25 cellular contexts compared by ENCODE assay signal in the genomic region with DNA sequence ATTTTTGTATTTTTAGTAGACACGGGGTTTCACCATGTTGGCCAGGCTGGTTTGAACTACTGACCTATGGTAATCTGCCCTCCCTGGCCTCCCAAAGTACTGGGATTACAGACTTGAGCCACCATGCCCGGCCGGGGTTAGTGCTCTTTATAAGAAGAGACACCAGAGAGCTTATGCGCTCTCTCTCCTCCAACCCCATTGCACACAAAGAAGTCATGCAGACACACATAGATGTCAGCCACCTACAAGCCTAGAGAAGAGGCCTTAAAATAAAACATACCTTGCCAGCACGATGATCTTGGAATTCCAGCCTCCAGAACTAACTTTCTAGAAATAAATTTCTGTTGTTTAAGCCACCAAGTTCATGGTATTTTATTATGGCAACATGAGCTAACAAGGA. TPM values are rescaled to one million over a fixed set of nuclear protein-coding genes. Genes with fewer than 3 reads are reported as not detected.
A peak's percentile ranks its signal among the peaks of the same experiment; 100 is the strongest.
DNase-seq lines count a peak whose midpoint lies in the region; TF ChIP-seq lines count a peak whose summit lies in the region.
"Had no signal": no experiment of that assay in that cellular context is flagged by ENCODE, and none has a peak within 500 bp of the region (broad histone marks: within the 10 kb centered on the region; RNA-seq: fewer than 3 reads in every experiment).

No MANE protein-coding gene starts in this region.

- peaks cover 72% of the 10 kb centered on the region for H3K36me3 Mint-ChIP-seq in activated T-cell treated with anti-CD3 and anti-CD28 coated beads, Interleukin-2, amount 50 U/mL, for 24 hours (ENCODE audit: low read depth)
- H3K36me3 Mint-ChIP-seq in H9 (ENCODE audit: insufficient read depth in 1 of 3, low read depth in 3 of 3) = peaks cover 4 to 18% (median 10%) of the 10 kb centered on the region in 3 experiments; a peak in 6 of 7 replicates

- in situ Hi-C loops in HAP-1 (cut with MboI; ENCODE audit: low sequenced_read_pairs) (no loop called here), mammary epithelial cell (cut with MboI; ENCODE audit: low sequenced_read_pairs in 2 of 2) (no loop called here)

- H3K27ac Mint-ChIP-seq in activated T-cell treated with anti-CD3 and anti-CD28 coated beads, Interleukin-2, amount 50 U/mL, for 24 hours = peak overlapping the region; percentile 10
- H3K27ac Mint-ChIP-seq in H9 = peak overlapping the region in 2 of 3 experiments; percentile 30 to 59; a peak in 2 of 7 replicates
- H3K27ac Mint-ChIP-seq: CD14-positive monocyte had no signal

- no peaks in the 10 kb centered on the region for H3K27me3 Mint-ChIP-seq in activated T-cell treated with anti-CD3 and anti-CD28 coated beads, Interleukin-2, amount 50 U/mL, for 24 hours
- no peaks in the 10 kb centered on the region for H3K27me3 Mint-ChIP-seq in H9 (ENCODE audit: low read depth)
- H3K27me3 Mint-ChIP-seq: CD4-positive, alpha-beta memory T cell; CD4-positive, CD25-positive, alpha-beta regulatory T cell; CD8-positive, alpha-beta memory T cell had no signal

- intact Hi-C loops in esophagus muscularis mucosa (cut with DNase I) = no loop called here
- intact Hi-C loops in mammary epithelial cell (cut with micrococcal nuclease) = no loop called here

- H3K4me3 ChIP-seq in esophagus muscularis mucosa = no peak overlapping the region
- H3K4me3 ChIP-seq in HAP-1 = no peak overlapping the region
- no peak overlapping the region for H3K4me3 ChIP-seq in mammary epithelial cell (replicated peaks in 1 of 3; ENCODE audit: insufficient read depth in 1 of 3, low read depth in 2 of 3, low read length in 3 of 3)
- H3K4me3 ChIP-seq in foreskin fibroblast (ENCODE audit: low read depth in 1 of 2, low read length in 2 of 2) = no peak overlapping the region
- H3K4me3 ChIP-seq: BLaER1, GM12878 had no signal

- H3K14ac ChIP-seq in H9 (ENCODE audit: insufficient read depth, low read length) = no peak overlapping the region

- H2BK5ac ChIP-seq in H9 (ENCODE audit: insufficient read length, low read length) = no peak overlapping the region

- H3K4me1 Mint-ChIP-seq in activated T-cell treated with anti-CD3 and anti-CD28 coated beads, Interleukin-2, amount 50 U/mL, for 24 hours (ENCODE audit: low read depth) = peaks cover 7% of the 10 kb centered on the region
- peaks cover 21 to 28% of the 10 kb centered on the region in 2 experiments for H3K4me1 Mint-ChIP-seq in H9
- H3K4me1 Mint-ChIP-seq: CD14-positive monocyte had no signal

- H3K9ac ChIP-seq in H9 (ENCODE audit: extremely low read depth, insufficient read length, low read length) (no peak overlapping the region), mammary epithelial cell (ENCODE audit: insufficient read depth, low read length) (no peak overlapping the region)
- H3K9ac ChIP-seq: BLaER1 had no signal

- CTCF ChIA-PET in mammary epithelial cell (lab: Charles Lee; ENCODE audit: low non-redundant PET) = no interaction called here

- no peak overlapping the region for H2AK5ac ChIP-seq in H9 (ENCODE audit: insufficient read length, low read length)

- H2BK12ac ChIP-seq in H9 (ENCODE audit: insufficient read length, low read depth, low read length) = no peak overlapping the region

- no peak overlapping the region for H4K8ac ChIP-seq in H9 (replicated peaks; ENCODE audit: insufficient read length, low read depth, low read length)

- H3K79me2 ChIP-seq in H9 (ENCODE audit: insufficient read depth, low read length) (no peaks in the 10 kb centered on the region), mammary epithelial cell (ENCODE audit: insufficient read depth, low read length) (no peaks in the 10 kb centered on the region)

- H3K4me2 ChIP-seq in H9 (ENCODE audit: insufficient read depth, insufficient read length, low read length) (no peak overlapping the region), mammary epithelial cell (ENCODE audit: insufficient read depth, low read depth, low read length) (no peak overlapping the region)
- H3K4me2 ChIP-seq: BLaER1 had no signal

- H3K18ac ChIP-seq in H9 (ENCODE audit: insufficient read length, low read depth, low read length) = no peak overlapping the region

- TF ChIP-seq CTCF in H9 (conservative IDR thresholded peaks at IDR 0.05) (no peak), esophagus muscularis mucosa (IDR thresholded peaks at IDR 0.05) (no peak), mammary epithelial cell (conservative IDR thresholded peaks at IDR 0.05 in 1 of 2, IDR thresholded peaks at IDR 0.05 in 1 of 2; ENCODE audit: extremely low read depth in 1 of 2, insufficient read depth in 1 of 2, low read depth in 1 of 2, low read length in 2 of 2) (no peak), foreskin fibroblast (IDR thresholded peaks at IDR 0.05; ENCODE audit: low read depth, low read length) (no peak)

- H2BK15ac ChIP-seq in H9 (ENCODE audit: low read depth, low read length) = no peak overlapping the region

- dilution Hi-C loops in mammary epithelial cell (cut with HindIII; ENCODE audit: low sequenced_read_pairs) = no loop called here

- no peaks in the 10 kb centered on the region for H3K9me3 ChIP-seq in H9 (ENCODE audit: control insufficient read depth, low read depth, low read length)
- H3K9me3 ChIP-seq in esophagus muscularis mucosa = no peaks in the 10 kb centered on the region
- H3K9me3 ChIP-seq in HAP-1 = no peaks in the 10 kb centered on the region
- no peaks in the 10 kb centered on the region for H3K9me3 ChIP-seq in mammary epithelial cell (replicated peaks; ENCODE audit: insufficient read depth, low read length)
- H3K9me3 ChIP-seq: BE2C, BLaER1 had no signal

- no peak for DNase-seq in activated T-cell treated with anti-CD3 and anti-CD28 coated beads, Interleukin-2, amount 50 U/mL, for 24 hours
- no peak for DNase-seq in activated T-cell treated with anti-CD3 and anti-CD28 coated beads, Interleukin-2, amount 50 U/mL, for 1 hour
- DNase-seq in H9 (no peak), esophagus muscularis mucosa (ENCODE audit: extremely low spot score) (no peak), HAP-1 (ENCODE audit: low spot score in 2 of 2) (no peak), mammary epithelial cell (no peak), foreskin fibroblast (no peak)
- DNase-seq: 8988T; ACHN; BE2C; C1 segment of cervical spinal cord; CD4-positive, alpha-beta memory T cell; CD4-positive, CD25-positive, alpha-beta regulatory T cell; CD8-positive, alpha-beta memory T cell; COR-L47; DMS 273 treated with DMSO at 0.1 percent for 48 hours; DMS153; DMS53; DMS79; DND-41; EL; GDM1 had no signal

- H2BK120ac ChIP-seq in H9 (ENCODE audit: low read depth, low read length, poor library complexity, severe bottlenecking) = no peak overlapping the region

- H2AFZ ChIP-seq in H9 (ENCODE audit: low read length) (no peak overlapping the region), mammary epithelial cell (ENCODE audit: low read depth, low read length) (no peak overlapping the region)

- no CpG with 5 or more reads among the region's 5 CpGs for WGBS in H9 (ENCODE audit: extremely low coverage, insufficient read length, low lambda C conversion rate)
- WGBS in esophagus muscularis mucosa = 84% methylated on average over 5 of the region's 5 CpGs
- 100% methylated on average over 5 of the region's 5 CpGs for WGBS in mammary epithelial cell (ENCODE audit: low coverage, missing lambda C conversion rate)

- H3T11ph ChIP-seq in H9 (ENCODE audit: low read length) = no peak overlapping the region

- H4K5ac ChIP-seq in H9 (ENCODE audit: insufficient read length, low read depth, low read length) = no peak overlapping the region

- H4K20me1 ChIP-seq in H9 (ENCODE audit: control insufficient read depth, insufficient read depth, insufficient read length) = no peaks in the 10 kb centered on the region
- no peaks in the 10 kb centered on the region for H4K20me1 ChIP-seq in mammary epithelial cell (ENCODE audit: insufficient read depth, low read length)
- H4K20me1 ChIP-seq: BLaER1 had no signal

- H3K27ac ChIP-seq in H9 (ENCODE audit: insufficient read length, low read depth, low read length) (no peak overlapping the region), esophagus muscularis mucosa (replicated peaks in 1 of 4) (peak overlapping the region in 3 of 4 donors; percentile 5 to 37 (median 23)), mammary epithelial cell (ENCODE audit: insufficient read depth, low read depth, low read length) (no peak overlapping the region)
- H3K27ac ChIP-seq: BLaER1 had no signal

- no peak overlapping the region for H3K23ac ChIP-seq in H9 (ENCODE audit: insufficient read length, low read depth, low read length)

- H3K27me3 ChIP-seq in H9 (ENCODE audit: insufficient read depth, low read length) (no peaks in the 10 kb centered on the region), esophagus muscularis mucosa (no peaks in the 10 kb centered on the region), HAP-1 (ENCODE audit: low read depth) (no peaks in the 10 kb centered on the region), mammary epithelial cell (ENCODE audit: insufficient read depth, low read length) (no peaks in the 10 kb centered on the region)
- H3K27me3 ChIP-seq: BE2C, BLaER1 had no signal

- H3K56ac ChIP-seq in H9 (ENCODE audit: insufficient read length, low read depth, low read length) = no peak overlapping the region

- H3K9me3 Mint-ChIP-seq in activated T-cell treated with anti-CD3 and anti-CD28 coated beads, Interleukin-2, amount 50 U/mL, for 24 hours = no peaks in the 10 kb centered on the region
- H3K9me3 Mint-ChIP-seq in H9 = no peaks in the 10 kb centered on the region
- H3K9me3 Mint-ChIP-seq: CD14-positive monocyte; CD4-positive, alpha-beta memory T cell; CD4-positive, CD25-positive, alpha-beta regulatory T cell; CD8-positive, alpha-beta memory T cell had no signal

- H3K36me3 ChIP-seq in esophagus muscularis mucosa = peaks cover 0 to 21% (median 3%) of the 10 kb centered on the region in 4 donors
- H3K36me3 ChIP-seq in HAP-1 (replicated peaks) = peaks cover 4% of the 10 kb centered on the region
- peaks cover 16% of the 10 kb centered on the region for H3K36me3 ChIP-seq in mammary epithelial cell (ENCODE audit: insufficient read depth, low read length)

- no peaks in the 10 kb centered on the region for H3K23me2 ChIP-seq in H9 (ENCODE audit: insufficient read length, low read depth, low read length, poor library complexity, severe bottlenecking)

- BruUV-seq in mammary epithelial cell (replicated peaks; lab: Mats Ljungman, UMichigan) = no TSS peak

- H3K79me1 ChIP-seq in H9 (ENCODE audit: insufficient read depth, low read depth, low read length, poor library complexity, severe bottlenecking) = no peaks in the 10 kb centered on the region

- no peak for TF ChIP-seq POLR2A in esophagus muscularis mucosa (IDR thresholded peaks at IDR 0.05; ENCODE audit: low read depth)

- no peak overlapping the region for H4K91ac ChIP-seq in H9 (ENCODE audit: insufficient read length, low read depth, low read length)

- H3K4me1 ChIP-seq in H9 (ENCODE audit: insufficient read depth, low read length) (peaks cover 2% of the 10 kb centered on the region; the same call in 1 of the 2 replicates), esophagus muscularis mucosa (peaks cover 14 to 26% (median 21%) of the 10 kb centered on the region in 4 donors), HAP-1 (peaks cover 37% of the 10 kb centered on the region), mammary epithelial cell (ENCODE audit: insufficient read depth, low read length) (no peaks in the 10 kb centered on the region)

- H2BK20ac ChIP-seq in H9 (ENCODE audit: low read depth, low read length, poor library complexity, severe bottlenecking) = no peak overlapping the region

- TF ChIP-seq EP300 in esophagus muscularis mucosa (IDR thresholded peaks at IDR 0.05) = no peak

- H3K4ac ChIP-seq in H9 (ENCODE audit: low read depth, low read length) = no peak overlapping the region

- H3K4me3 Mint-ChIP-seq in activated T-cell treated with anti-CD3 and anti-CD28 coated beads, Interleukin-2, amount 50 U/mL, for 24 hours = no peak overlapping the region
- no peak overlapping the region for H3K4me3 Mint-ChIP-seq in H9
- H3K4me3 Mint-ChIP-seq: CD14-positive monocyte; CD4-positive, alpha-beta memory T cell; CD4-positive, CD25-positive, alpha-beta regulatory T cell; CD8-positive, alpha-beta memory T cell had no signal

RNA-seq across cellular contexts. Expression of a gene that starts 10.0 kb away (rescaled TPM):
- total RNA-seq in H9 (2021) (10.6 and 11.5 TPM in 2 replicates), esophagus muscularis mucosa (10 to 100 TPM; 25.2 to 43.3 (median 34.7) TPM), mammary epithelial cell (10 to 100 TPM; 16.2 to 51.8 TPM)
- polyA plus RNA-seq in mammary epithelial cell = 9.3 TPM
- polyA minus RNA-seq in mammary epithelial cell = 37.8 TPM

RNA-seq across cellular contexts. Expression of a gene that starts 37.5 kb away (rescaled TPM):
- total RNA-seq in H9 (2021) = 17.8 and 19.0 TPM in 2 replicates
- total RNA-seq in esophagus muscularis mucosa = 10 to 100 TPM in 2 of 4 donors, 1 to 10 TPM in 2; 9.0 to 11.9 (median 10.0) TPM
- total RNA-seq in mammary epithelial cell = 10 to 100 TPM; 13.0 to 15.7 TPM
- polyA plus RNA-seq in mammary epithelial cell = 8.7 TPM
- polyA minus RNA-seq in mammary epithelial cell = 0.93 TPM

RNA-seq across cellular contexts. Expression of a gene that starts 47.4 kb away (rescaled TPM):
- 11.4 and 12.2 TPM in 2 replicates for total RNA-seq in H9 (2021)
- total RNA-seq in esophagus muscularis mucosa = 10 to 100 TPM; 11.4 to 13.6 (median 12.0) TPM
- total RNA-seq in mammary epithelial cell = 10 to 100 TPM; 18.3 to 18.9 TPM
- 10.0 TPM for polyA plus RNA-seq in mammary epithelial cell
- polyA minus RNA-seq in mammary epithelial cell = 12.6 TPM

Comparison
In these comparisons a context has a peak if more than half of its experiments do, and no peak if none do; other contexts are left out.
1. H3K27ac ChIP-seq: peak in esophagus muscularis mucosa (3 of 4); none in H9 (single experiment) and mammary epithelial cell (single experiment).